ENCODE assay signal across 6 cellular contexts in the genomic region with DNA sequence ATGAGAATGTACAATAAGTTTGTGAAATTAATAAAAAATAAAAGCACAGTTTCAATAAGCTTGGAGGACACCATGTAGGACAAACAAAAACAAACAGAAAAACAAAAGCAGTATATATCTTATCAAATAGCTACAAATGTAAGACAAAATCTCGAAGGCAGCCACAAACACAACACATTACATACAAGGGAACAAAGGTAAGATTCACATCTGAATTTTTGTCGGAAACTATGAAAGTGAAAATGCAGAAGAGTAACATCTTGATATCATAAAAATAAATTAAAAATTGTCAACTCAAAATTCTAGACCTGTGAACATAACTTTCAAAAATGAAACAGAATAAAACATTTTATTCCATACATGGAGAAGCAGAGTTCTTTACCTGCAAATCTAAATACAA.
"Had no signal": no experiment of that assay in that cellular context is flagged by ENCODE, and none has a peak within 500 bp of the region (broad histone marks: within the 10 kb centered on the region; RNA-seq: fewer than 3 reads in every experiment).

No MANE protein-coding gene starts in this region.

- H3K27ac ChIP-seq: HL-60, KMS-11 had no signal

- H3K4me2 ChIP-seq: KMS-11 had no signal

- H3K4me3 ChIP-seq: K562 had no signal

- DNase-seq: IMR-90, KBM-7, KG1 had no signal
